In genomic region chr20:2237059-2237458, GRCh38 we compare ENCODE assay signal across 9 cellular contexts. TPM values are rescaled to one million over a fixed set of nuclear protein-coding genes. Genes with fewer than 3 reads are reported as not detected.
DNase-seq lines count a peak whose midpoint lies in the region; ATAC-seq and TF ChIP-seq lines count a peak whose summit lies in the region.
"Had no signal": no experiment of that assay in that cellular context is flagged by ENCODE, and none has a peak within 500 bp of the region (broad histone marks: within the 10 kb centered on the region; RNA-seq: fewer than 3 reads in every experiment).

No MANE protein-coding gene starts in this region.

- H3K27me3 Mint-ChIP-seq in Calu3 (ENCODE audit: unreplicated experiment): no peaks in the 10 kb centered on the region
- H3K27me3 Mint-ChIP-seq in neural crest cell (ENCODE audit: low read depth): no peaks in the 10 kb centered on the region

- BruUV-seq in Calu3 (replicated peaks; lab: Mats Ljungman, UMichigan) (no TSS peak), PC-9 (replicated peaks; lab: Mats Ljungman, UMichigan) (no TSS peak)

- 0 out of 2 replicates have a peak overlapping the region, but pooled peaks have one; percentile 31 for H3K27ac ChIP-seq in PC-9

- H3K4me3 Mint-ChIP-seq in Calu3 (ENCODE audit: low read depth, unreplicated experiment): no peak overlapping the region
- no peak overlapping the region for H3K4me3 Mint-ChIP-seq in neural crest cell
- H3K4me3 Mint-ChIP-seq: IgD-negative memory B cell had no signal

- H3K4me1 Mint-ChIP-seq in Calu3 (ENCODE audit: low read depth, unreplicated experiment) (peaks cover 11% of the 10 kb centered on the region), neural crest cell (peaks cover 34% of the 10 kb centered on the region)

- H3F3A ChIP-seq in PC-9 (ENCODE audit: insufficient read depth, low read depth): peaks cover 7% of the 10 kb centered on the region; the same call in 1 of the 2 replicates

- H3K9me3 ChIP-seq in PC-9 (ENCODE audit: insufficient read depth, low read depth): no peaks in the 10 kb centered on the region

- POLR2A ChIA-PET in PC-9 (lab: Charles Lee; ENCODE audit: unreplicated experiment): no interaction called here

- TF ChIP-seq CTCF in Calu3 (IDR thresholded peaks at IDR 0.05; ENCODE audit: unreplicated experiment) (no peak), PC-9 (conservative IDR thresholded peaks at IDR 0.05) (peak; percentile 42; the same call in 1 of the 2 replicates), neural crest cell (conservative IDR thresholded peaks at IDR 0.05) (no peak), GM20000 (IDR thresholded peaks at IDR 0.05; ENCODE audit: extremely low read depth, missing control alignments) (no peak)

- ATAC-seq in esophagus mucosa (peak; percentile 81), HG02642 (IDR thresholded peaks at IDR 0.05; ENCODE audit: poor library complexity, unreplicated experiment) (no peak), GM19023 (IDR thresholded peaks at IDR 0.05; ENCODE audit: unreplicated experiment) (no peak)

- DNase-seq in Calu3: peak; percentile 37
- DNase-seq in PC-9: peak; percentile 70 to 87
- DNase-seq in neural crest cell (ENCODE audit: low read depth, low spot score): no peak
- no peak for DNase-seq in GM20000 (ENCODE audit: low spot score)
- no peak for DNase-seq in middle frontal gyrus (ENCODE audit: extremely low spot score, low spot score)

- H3K9me3 Mint-ChIP-seq in Calu3 (ENCODE audit: low read depth, unreplicated experiment): no peaks in the 10 kb centered on the region
- no peaks in the 10 kb centered on the region for H3K9me3 Mint-ChIP-seq in neural crest cell
- H3K9me3 Mint-ChIP-seq: IgD-negative memory B cell had no signal

- no peaks in the 10 kb centered on the region for H4K20me1 ChIP-seq in PC-9 (ENCODE audit: insufficient read depth)

- CTCF ChIA-PET in Calu3 (lab: Charles Lee) (interaction anchor here (2.1 kb wide), 1 partner anchor 29 kb away, joined by 10 read pairs; no protein-coding TSS in a partner anchor), PC-9 (lab: Charles Lee) (interaction anchor here (0.5 to 0.6 kb wide), 3 partner anchors 15 to 1326 kb away, joined by 3 to 6 read pairs (median 6); no protein-coding TSS in a partner anchor)

- H3K9me2 ChIP-seq in PC-9 (ENCODE audit: insufficient read depth): no peaks in the 10 kb centered on the region

- H3K36me3 Mint-ChIP-seq in Calu3 (ENCODE audit: insufficient read depth, unreplicated experiment): no peaks in the 10 kb centered on the region
- no peaks in the 10 kb centered on the region for H3K36me3 Mint-ChIP-seq in neural crest cell (ENCODE audit: low read depth)
- H3K36me3 Mint-ChIP-seq: IgD-negative memory B cell had no signal

- H3K27ac Mint-ChIP-seq in Calu3 (ENCODE audit: unreplicated experiment) (no peak overlapping the region), neural crest cell (ENCODE audit: unreplicated experiment) (peak overlapping the region; percentile 47)

- H3K79me2 ChIP-seq in PC-9 (ENCODE audit: low read depth): no peaks in the 10 kb centered on the region

- no peaks in the 10 kb centered on the region for H3K27me3 ChIP-seq in PC-9 (ENCODE audit: insufficient read depth, low read depth)

- intact Hi-C loops in Calu3 (cut with micrococcal nuclease; ENCODE audit: unreplicated experiment) (no loop called here), PC-9 (cut with micrococcal nuclease; ENCODE audit: unreplicated experiment) (no loop called here)

- peak overlapping the region; percentile 48 for H3K4me2 ChIP-seq in PC-9

- H3K36me3 ChIP-seq in PC-9 (ENCODE audit: low read depth): no peaks in the 10 kb centered on the region

- H2AFZ ChIP-seq in PC-9: no peak overlapping the region

- H3K4me3 ChIP-seq in PC-9: no peak overlapping the region

- H3K4me1 ChIP-seq in PC-9 (replicated peaks; ENCODE audit: insufficient read depth): peaks cover 14% of the 10 kb centered on the region

RNA-seq across cellular contexts. Expression of gene TGM3, which starts 58.7 kb away (rescaled TPM):
- total RNA-seq in Calu3 (2022) (not detected in 2 replicates), PC-9 (2021) (not detected in 2 replicates), esophagus mucosa (1,379 TPM), neural crest cell (0.23 and 0.43 TPM in 2 replicates)

Comparison
In these comparisons a context has a peak if more than half of its experiments do, and no peak if none do; other contexts are left out.
1. DNase-seq: peak in Calu3 (single experiment) and PC-9 (2 of 2); none in neural crest cell (single experiment), GM20000 (single experiment) and middle frontal gyrus (single experiment).
2. RNA of gene TGM3, which starts 58.7 kb away (total RNA-seq): 1,379 TPM in esophagus mucosa (single experiment); not detected in PC-9, 0.23 to 0.43 TPM in neural crest cell and not detected in Calu3; every median in the first group is over 100 times any median in the second.